ENCODE assay signal across 8 cellular contexts in genomic region chr16:46974352-46974751, GRCh38. TPM values are rescaled to one million over a fixed set of nuclear protein-coding genes. Genes with fewer than 3 reads are reported as not detected.
A peak's percentile ranks its signal among the peaks of the same experiment; 100 is the strongest.
DNase-seq lines count a peak whose midpoint lies in the region; ATAC-seq and TF ChIP-seq lines count a peak whose summit lies in the region.

No MANE protein-coding gene starts in this region.

- peak overlapping the region; percentile 81 for H3K4me3 ChIP-seq in naive thymus-derived CD4-positive, alpha-beta T cell (ENCODE audit: low read length)

- no peak for ATAC-seq in central memory CD8-positive, alpha-beta T cell (replicated peaks; ENCODE audit: extremely low read depth, poor library complexity, severe bottlenecking)
- ATAC-seq in naive thymus-derived CD4-positive, alpha-beta T cell = no peak
- no peak for ATAC-seq in HG03135 (IDR thresholded peaks at IDR 0.05; ENCODE audit: unreplicated experiment)
- ATAC-seq in HG03175 (IDR thresholded peaks at IDR 0.05; ENCODE audit: unreplicated experiment) = no peak

- H3K27me3 ChIP-seq in naive thymus-derived CD4-positive, alpha-beta T cell (ENCODE audit: control insufficient read depth in 2 of 2, insufficient read depth in 2 of 2, low read length in 2 of 2) = no peaks in the 10 kb centered on the region

- CTCF ChIA-PET in naive thymus-derived CD4-positive, alpha-beta T cell (lab: Charles Lee) = interaction anchor here (1.2 kb wide), 1 partner anchor 63 kb away, joined by 6 read pairs; no protein-coding TSS in a partner anchor

- peak overlapping the region; percentile 82 for H3K4me3 Mint-ChIP-seq in central memory CD8-positive, alpha-beta T cell
- H3K4me3 Mint-ChIP-seq in naive thymus-derived CD4-positive, alpha-beta T cell = peak overlapping the region; percentile 88 to 97 (median 93)

- H3K36me3 Mint-ChIP-seq in central memory CD8-positive, alpha-beta T cell (ENCODE audit: insufficient read depth) = peaks cover 38% of the 10 kb centered on the region
- peaks cover 0 to 20% (median 12%) of the 10 kb centered on the region in 5 donors for H3K36me3 Mint-ChIP-seq in naive thymus-derived CD4-positive, alpha-beta T cell

- TF ChIP-seq CTCF in C4-2B (conservative IDR thresholded peaks at IDR 0.05) (no peak), GM20000 (IDR thresholded peaks at IDR 0.05; ENCODE audit: extremely low read depth, missing control alignments) (no peak)

- H3K36me3 ChIP-seq in naive thymus-derived CD4-positive, alpha-beta T cell (ENCODE audit: control insufficient read depth in 2 of 3, insufficient read depth in 3 of 3, low read length in 3 of 3) = peaks cover under 1 to 9% (median 4%) of the 10 kb centered on the region in 3 experiments

- H3K27me3 Mint-ChIP-seq in central memory CD8-positive, alpha-beta T cell = no peaks in the 10 kb centered on the region
- H3K27me3 Mint-ChIP-seq in naive thymus-derived CD4-positive, alpha-beta T cell = no peaks in the 10 kb centered on the region

- H3K9me3 ChIP-seq in naive thymus-derived CD4-positive, alpha-beta T cell (ENCODE audit: control insufficient read depth in 2 of 3, low read length in 3 of 3) = no peaks in the 10 kb centered on the region

- peak overlapping the region; percentile 94 for H3K27ac ChIP-seq in C4-2B
- H3K27ac ChIP-seq in naive thymus-derived CD4-positive, alpha-beta T cell (ENCODE audit: low read depth, low read length) = peak overlapping the region; percentile 93

- H3K4me1 Mint-ChIP-seq in central memory CD8-positive, alpha-beta T cell = peaks cover 35% of the 10 kb centered on the region
- H3K4me1 Mint-ChIP-seq in naive thymus-derived CD4-positive, alpha-beta T cell = peaks cover 30 to 63% (median 43%) of the 10 kb centered on the region in 7 donors

- H3K9me3 Mint-ChIP-seq in central memory CD8-positive, alpha-beta T cell = no peaks in the 10 kb centered on the region
- H3K9me3 Mint-ChIP-seq in naive thymus-derived CD4-positive, alpha-beta T cell = peaks cover 0 to 2% (median 0%) of the 10 kb centered on the region in 11 donors

- H3K4me1 ChIP-seq in naive thymus-derived CD4-positive, alpha-beta T cell (ENCODE audit: control insufficient read depth in 2 of 2, insufficient read depth in 2 of 2, low read length in 2 of 2) = peaks cover 26 to 27% of the 10 kb centered on the region in 2 donors

- DNase-seq in GM20000 (ENCODE audit: low spot score) (peak; percentile 69), RPMI7951 (ENCODE audit: low read depth) (peak; percentile 6), NCI-H446 (lab: John Stamatoyannopoulos, UW) (no peak)
- no peak for DNase-seq in central memory CD8-positive, alpha-beta T cell (ENCODE audit: low spot score in 2 of 2)
- peak in 7 of 9 donors; percentile 23 to 38 (median 29) for DNase-seq in naive thymus-derived CD4-positive, alpha-beta T cell

- POLR2A ChIA-PET in naive thymus-derived CD4-positive, alpha-beta T cell (lab: Charles Lee) = interaction anchor here (0.5 to 3.5 kb wide), 17 partner anchors 9 to 1639 kb away, joined by 3 to 26 read pairs (median 5); partner anchors contain the start of genes C16orf87, ITFG1, N4BP1 and PHKB

- intact Hi-C loops in naive thymus-derived CD4-positive, alpha-beta T cell (cut with micrococcal nuclease) = loop anchor here (1.0 to 10.0 kb wide), 5 partner anchors 42 to 1393 kb away; partner anchors contain the start of genes NETO2 (in 2 of the 2) and GPT2 (in 1 of the 2)

- H3K27ac Mint-ChIP-seq in central memory CD8-positive, alpha-beta T cell (ENCODE audit: low read depth) = peak overlapping the region; percentile 99
- H3K27ac Mint-ChIP-seq in naive thymus-derived CD4-positive, alpha-beta T cell = peak overlapping the region; percentile 87 to 100 (median 99)

RNA-seq across cellular contexts. Expression of gene DNAJA2, which starts 0.9 kb away (rescaled TPM):
- total RNA-seq in RPMI7951 (2014; rRNA removed; shearing (Covaris generic)) = 66.7 and 70.0 TPM in 2 replicates
- 10 to 100 TPM; 59.4 to 73.3 (median 60.9) TPM for total RNA-seq in naive thymus-derived CD4-positive, alpha-beta T cell
- polyA plus RNA-seq in naive thymus-derived CD4-positive, alpha-beta T cell = 10 to 100 TPM; 69.2 to 98.2 TPM

Comparison
In these comparisons a context has a peak if more than half of its experiments do, and no peak if none do; other contexts are left out.
1. DNase-seq: peak in GM20000 (single experiment), RPMI7951 (single experiment) and naive thymus-derived CD4-positive, alpha-beta T cell (7 of 9); none in central memory CD8-positive, alpha-beta T cell (0 of 2) and NCI-H446 (0 of 2).